ENCODE assay signal across 36 cellular contexts in genomic region chr17:44999433-44999832, GRCh38. TPM values are rescaled to one million over a fixed set of nuclear protein-coding genes. Genes with fewer than 3 reads are reported as not detected.
"Had no signal": no experiment of that assay in that cellular context is flagged by ENCODE, and none has a peak within 500 bp of the region (broad histone marks: within the 10 kb centered on the region; RNA-seq: fewer than 3 reads in every experiment).

No MANE protein-coding gene starts in this region.

- H3K27me3 Mint-ChIP-seq: activated naive CD4-positive, alpha-beta T cell treated with anti-CD3 and anti-CD28 coated beads, Interleukin-2, amount 50 U/mL, for 24 hours had no signal

- H3K9me3 ChIP-seq: adrenal gland, body of pancreas, gastrocnemius medialis had no signal

- H3K27ac ChIP-seq: adrenal gland, body of pancreas, esophagus muscularis mucosa, foreskin keratinocyte, gastrocnemius medialis, heart right ventricle had no signal

- H3K9me3 Mint-ChIP-seq: activated naive CD4-positive, alpha-beta T cell treated with anti-CD3 and anti-CD28 coated beads, Interleukin-2, amount 50 U/mL, for 24 hours; activated T-helper 1 cell treated with anti-CD3 and anti-CD28 coated beads, Interleukin-12 subunit alpha, Interleukin-12 subunit beta, Interleukin-2, Interleukin-4 antibody, amounts not matched to agents 30 ng/mL and 10 ng/mL and 1 ng/mL, durations not matched to agents 14 hours and 24 hours and 36 hours; activated T-helper 2 cell treated with anti-CD3 and anti-CD28 coated beads, Interferon-gamma antibody, Interleukin-2, Interleukin-4, amounts not matched to agents 10 μg/mL and 5 μg/mL and 100 μg/mL, durations not matched to agents 14 hours and 24 hours and 36 hours; effector memory CD8-positive, alpha-beta T cell; T-helper 2 cell treated with Interferon-gamma antibody and Interleukin-4, amounts not matched to agents 5 μg/mL and 100 μg/mL, for 36 hours had no signal

- H3K4me1 ChIP-seq: adrenal gland, foreskin keratinocyte, gastrocnemius medialis had no signal

- FAIRE-seq: colon had no signal

- H3K27ac Mint-ChIP-seq: activated B cell treated with CpG ODN at 0.5 μM for 24 hours; activated CD8-positive, alpha-beta T cell treated with anti-CD3 and anti-CD28 coated beads for 36 hours; activated naive CD4-positive, alpha-beta T cell treated with anti-CD3 and anti-CD28 coated beads for 36 hours; activated naive CD4-positive, alpha-beta T cell treated with anti-CD3 and anti-CD28 coated beads, Interleukin-2, amount 50 U/mL, for 24 hours; activated naive CD8-positive, alpha-beta T cell treated with anti-CD3 and anti-CD28 coated beads for 36 hours; activated naive CD8-positive, alpha-beta T cell treated with anti-CD3 and anti-CD28 coated beads, Interleukin-2, amount 50 U/mL, for 24 hours; activated T-helper 1 cell treated with anti-CD3 and anti-CD28 coated beads, Interleukin-12 subunit alpha, Interleukin-12 subunit beta, Interleukin-2, Interleukin-4 antibody, amounts not matched to agents 30 ng/mL and 10 ng/mL and 1 ng/mL, durations not matched to agents 14 hours and 24 hours and 36 hours; activated T-helper 2 cell treated with anti-CD3 and anti-CD28 coated beads, Interferon-gamma antibody, Interleukin-2, Interleukin-4, amounts not matched to agents 10 μg/mL and 5 μg/mL and 100 μg/mL, durations not matched to agents 14 hours and 24 hours and 36 hours; effector memory CD8-positive, alpha-beta T cell; T-helper 17 cell; T-helper 2 cell treated with Interferon-gamma antibody and Interleukin-4, amounts not matched to agents 5 μg/mL and 100 μg/mL, for 36 hours had no signal

- H3K36me3 Mint-ChIP-seq: activated naive CD8-positive, alpha-beta T cell treated with anti-CD3 and anti-CD28 coated beads for 36 hours had no signal

- H3K4me1 Mint-ChIP-seq: activated B cell treated with CpG ODN at 0.5 μM for 24 hours; activated naive CD4-positive, alpha-beta T cell treated with anti-CD3 and anti-CD28 coated beads, Interleukin-2, amount 50 U/mL, for 24 hours; activated naive CD8-positive, alpha-beta T cell treated with anti-CD3 and anti-CD28 coated beads for 36 hours; activated naive CD8-positive, alpha-beta T cell treated with anti-CD3 and anti-CD28 coated beads, Interleukin-2, amount 50 U/mL, for 24 hours had no signal

- H3K4me3 ChIP-seq: adrenal gland, body of pancreas, esophagus muscularis mucosa, gastrocnemius medialis, heart right ventricle had no signal

- H3K27me3 ChIP-seq: adrenal gland, body of pancreas, esophagus muscularis mucosa, gastrocnemius medialis had no signal

- H3K36me3 ChIP-seq: adrenal gland, esophagus muscularis mucosa, gastrocnemius medialis, heart right ventricle, WERI-Rb-1 had no signal

- ATAC-seq: activated CD4-positive, CD25-positive, alpha-beta regulatory T cell treated with anti-CD3 and anti-CD28 coated beads, Interleukin-2, amount 50 U/mL, for 24 hours; activated CD8-positive, alpha-beta T cell treated with anti-CD3 and anti-CD28 coated beads for 36 hours; activated naive CD8-positive, alpha-beta T cell treated with anti-CD3 and anti-CD28 coated beads, Interleukin-2, amount 50 U/mL, for 24 hours; body of pancreas; effector memory CD8-positive, alpha-beta T cell; foreskin keratinocyte; gastrocnemius medialis; heart right ventricle; T-helper 17 cell had no signal

- H3K4me3 Mint-ChIP-seq: activated B cell treated with CpG ODN at 0.5 μM for 24 hours; activated CD8-positive, alpha-beta T cell treated with anti-CD3 and anti-CD28 coated beads for 36 hours; activated naive CD4-positive, alpha-beta T cell treated with anti-CD3 and anti-CD28 coated beads for 36 hours; activated naive CD4-positive, alpha-beta T cell treated with anti-CD3 and anti-CD28 coated beads, Interleukin-2, amount 50 U/mL, for 24 hours; activated naive CD8-positive, alpha-beta T cell treated with anti-CD3 and anti-CD28 coated beads for 36 hours; activated naive CD8-positive, alpha-beta T cell treated with anti-CD3 and anti-CD28 coated beads, Interleukin-2, amount 50 U/mL, for 24 hours; activated T-helper 1 cell treated with anti-CD3 and anti-CD28 coated beads, Interleukin-12 subunit alpha, Interleukin-12 subunit beta, Interleukin-2, Interleukin-4 antibody, amounts not matched to agents 30 ng/mL and 10 ng/mL and 1 ng/mL, durations not matched to agents 14 hours and 24 hours and 36 hours; effector memory CD8-positive, alpha-beta T cell; T-helper 17 cell; T-helper 2 cell treated with Interferon-gamma antibody and Interleukin-4, amounts not matched to agents 5 μg/mL and 100 μg/mL, for 36 hours had no signal

- DNase-seq: activated B cell treated with CpG ODN at 0.5 μM for 24 hours; activated CD4-positive, alpha-beta T cell treated with anti-CD3 and anti-CD28 coated beads for 48 hours; activated CD4-positive, alpha-beta T cell treated with anti-CD3 and anti-CD28 coated beads, Interleukin-2, amount 50 U/mL, for 1 hour; activated CD4-positive, alpha-beta T cell treated with anti-CD3 and anti-CD28 coated beads, Interleukin-2, amount 50 U/mL, for 48 hours; activated CD8-positive, alpha-beta memory T cell treated with anti-CD3 and anti-CD28 coated beads for 24 hours; activated CD8-positive, alpha-beta memory T cell treated with anti-CD3 and anti-CD28 coated beads, Interleukin-2, amount 50 U/mL, for 4 hours; activated CD8-positive, alpha-beta T cell treated with anti-CD3 and anti-CD28 coated beads for 36 hours; activated effector memory CD4-positive, alpha-beta T cell treated with anti-CD3 and anti-CD28 coated beads, Interleukin-2, amount 50 U/mL, for 16 hours; activated naive CD4-positive, alpha-beta T cell treated with anti-CD3 and anti-CD28 coated beads for 36 hours; activated naive CD8-positive, alpha-beta T cell treated with anti-CD3 and anti-CD28 coated beads for 36 hours; activated naive CD8-positive, alpha-beta T cell treated with anti-CD3 and anti-CD28 coated beads, Interleukin-2, amount 50 U/mL, for 24 hours; activated T-cell treated with anti-CD3 and anti-CD28 coated beads, Interleukin-2, amount 50 U/mL, for 1 hour; activated T-cell treated with anti-CD3 and anti-CD28 coated beads, Interleukin-2, amount 50 U/mL, for 48 hours; adrenal gland; amygdala; aorta; body of pancreas; caudate nucleus; cortex of kidney; dermis blood vessel endothelial cell; effector CD4-positive, alpha-beta T cell; effector memory CD8-positive, alpha-beta T cell; erythroblast; foreskin keratinocyte; gastrocnemius medialis; heart right ventricle; T-helper 17 cell; T1000; WERI-Rb-1 had no signal

RNA-seq across cellular contexts. Expression of gene C1QL1, which starts 31.3 kb away (rescaled TPM):
- total RNA-seq: activated B cell treated with CpG ODN at 0.5 μM for 24 hours; activated CD8-positive, alpha-beta T cell treated with anti-CD3 and anti-CD28 coated beads for 36 hours; activated naive CD8-positive, alpha-beta T cell treated with anti-CD3 and anti-CD28 coated beads for 36 hours; dermis blood vessel endothelial cell; gastrocnemius medialis; T-helper 17 cell had no signal
- polyA plus RNA-seq: aorta had no signal
